In genomic region chr2:100416939-100417744, GRCh38 we compare ENCODE assay signal across 8 cellular contexts. TPM values are rescaled to one million over a fixed set of nuclear protein-coding genes. Genes with fewer than 3 reads are reported as not detected.
DNase-seq lines count a peak whose midpoint lies in the region; ATAC-seq and TF ChIP-seq lines count a peak whose summit lies in the region.

CHST10 (minus strand) TSS chr2:100417668; CDS start chr2:100406675, 10,993 bp downstream.

- ATAC-seq in GM18498 (IDR thresholded peaks at IDR 0.05; ENCODE audit: unreplicated experiment): peak; percentile 91
- ATAC-seq in HG02623 (IDR thresholded peaks at IDR 0.05; ENCODE audit: unreplicated experiment): peak; percentile 88

- no peak within 1 kb of the TSS for H3K4me3 ChIP-seq in PC-9

- intact Hi-C loops in PC-9 (cut with micrococcal nuclease; ENCODE audit: unreplicated experiment): no loop called here

- H3F3A ChIP-seq in PC-9 (ENCODE audit: insufficient read depth, low read depth): no peaks in the 10 kb centered on the region

- CTCF ChIA-PET in PC-9 (lab: Charles Lee): no interaction called here

- no peak within 1 kb of the TSS for H3K4me2 ChIP-seq in PC-9

- H3K79me2 ChIP-seq in PC-9 (ENCODE audit: low read depth): no peaks in the 10 kb centered on the region

- H3K9me2 ChIP-seq in PC-9 (ENCODE audit: insufficient read depth): no peaks in the 10 kb centered on the region

- H4K20me1 ChIP-seq in PC-9 (ENCODE audit: insufficient read depth): no peaks in the 10 kb centered on the region

- no peaks in the 10 kb centered on the region for H3K9me3 ChIP-seq in PC-9 (ENCODE audit: insufficient read depth, low read depth)

- H3K27me3 ChIP-seq in PC-9 (ENCODE audit: insufficient read depth, low read depth): peaks cover 77% of the 10 kb centered on the region

- DNase-seq in NCI-H146 (lab: John Stamatoyannopoulos, UW): peak; percentile 82
- DNase-seq in activated CD4-positive, alpha-beta T cell treated with anti-CD3 and anti-CD28 coated beads for 1 hour: peak; percentile 22
- peak; percentile 81 for DNase-seq in cerebellum (ENCODE audit: low spot score)
- DNase-seq in kidney tubule cell (ENCODE audit: low spot score): peak; percentile 54
- DNase-seq in stimulated activated CD4-positive, alpha-beta T cell treated with anti-CD3 and anti-CD28 coated beads, Interleukin-1b, Interleukin-23, amount 100 ng/mL, for 4 hours (ENCODE audit: low read depth in 2 of 2): peak; percentile 19 to 57
- DNase-seq in PC-9: no peak

- H3K36me3 ChIP-seq in PC-9 (ENCODE audit: low read depth): no peaks in the 10 kb centered on the region

- POLR2A ChIA-PET in PC-9 (lab: Charles Lee; ENCODE audit: unreplicated experiment): no interaction called here

- H3K4me1 ChIP-seq in PC-9 (replicated peaks; ENCODE audit: insufficient read depth): no peaks in the 10 kb centered on the region

- H3K27ac ChIP-seq in PC-9: no peak within 1 kb of the TSS

- no peak within 1 kb of the TSS for H2AFZ ChIP-seq in PC-9

- no TSS peak for BruUV-seq in PC-9 (replicated peaks; lab: Mats Ljungman, UMichigan)

- TF ChIP-seq CTCF in PC-9 (conservative IDR thresholded peaks at IDR 0.05): no peak

RNA-seq across cellular contexts. Expression of gene CHST10, which starts in this region (rescaled TPM):
- 26.9 TPM for total RNA-seq in cerebellum
- not detected in 2 replicates for total RNA-seq in PC-9 (2021)

Comparison
In these comparisons a context has a peak if more than half of its experiments do, and no peak if none do; other contexts are left out.
1. RNA of gene CHST10 (total RNA-seq): 26.9 TPM in cerebellum (single experiment); not detected in PC-9; every median in the first group is over 10 times any median in the second.
2. DNase-seq: peak in NCI-H146 (single experiment), activated CD4-positive, alpha-beta T cell treated with anti-CD3 and anti-CD28 coated beads for 1 hour (single experiment), cerebellum (single experiment), kidney tubule cell (single experiment) and stimulated activated CD4-positive, alpha-beta T cell treated with anti-CD3 and anti-CD28 coated beads, Interleukin-1b, Interleukin-23, amount 100 ng/mL, for 4 hours (2 of 2); none in PC-9 (0 of 2).